ENCODE assay signal across 19 cellular contexts in the genomic region with DNA sequence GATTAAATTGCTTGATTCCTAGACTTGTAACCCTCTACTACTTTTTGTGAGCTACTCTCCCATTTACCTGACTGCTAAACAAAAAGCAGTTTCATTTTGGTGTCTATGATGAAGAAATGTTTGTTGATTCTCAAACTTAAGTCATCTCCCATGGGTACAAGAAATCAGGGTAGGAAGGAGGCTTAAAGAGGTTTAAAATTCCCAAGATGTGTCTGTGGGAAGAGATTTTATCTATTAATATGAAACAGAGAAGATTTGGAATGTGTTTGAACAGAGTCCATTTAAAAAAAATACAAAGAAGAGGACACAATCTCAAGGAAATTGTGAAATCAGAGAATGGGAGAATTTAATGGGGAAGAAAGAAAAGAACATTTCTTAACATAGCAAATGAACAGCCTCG. TPM values are rescaled to one million over a fixed set of nuclear protein-coding genes. Genes with fewer than 3 reads are reported as not detected.
"Had no signal": no experiment of that assay in that cellular context is flagged by ENCODE, and none has a peak within 500 bp of the region (broad histone marks: within the 10 kb centered on the region; RNA-seq: fewer than 3 reads in every experiment).

No MANE protein-coding gene starts in this region.

- H3K27me3 ChIP-seq: sigmoid colon, upper lobe of left lung had no signal

- ATAC-seq: activated CD4-positive, alpha-beta T cell treated with anti-CD3 and anti-CD28 coated beads for 36 hours; activated naive CD4-positive, alpha-beta T cell treated with anti-CD3 and anti-CD28 coated beads, Interleukin-2, amount 50 U/mL, for 72 hours; stimulated activated naive B cell treated with anti-CD40 and anti-IgM and Interleukin-4, amounts not matched to agents 10 μg/mL and 1 μg/mL and 100 μg/mL, for 72 hours; WTC11 had no signal

- H3K36me3 ChIP-seq: left ventricle myocardium inferior, sigmoid colon, thoracic aorta, upper lobe of left lung had no signal

- H3K4me3 ChIP-seq: left ventricle myocardium inferior, sigmoid colon, thoracic aorta, upper lobe of left lung had no signal

- H3K9me3 ChIP-seq: left ventricle myocardium inferior, sigmoid colon, thoracic aorta, upper lobe of left lung had no signal

- H3K27ac ChIP-seq: epithelial cell of prostate, left ventricle myocardium inferior, thoracic aorta, upper lobe of left lung had no signal

- DNase-seq: activated CD4-positive, alpha-beta T cell treated with anti-CD3 and anti-CD28 coated beads for 36 hours; activated CD4-positive, alpha-beta T cell treated with anti-CD3 and anti-CD28 coated beads, Interleukin-2, amount 50 U/mL, for 48 hours; activated gamma-delta T cell; amniotic stem cell; immature natural killer cell; kidney glomerular epithelial cell; left ventricle myocardium inferior; mammary epithelial cell; midbrain; nephron progenitor cell; nucleus accumbens; posterior cingulate gyrus; sigmoid colon; stimulated activated naive B cell treated with anti-CD40 and anti-IgM and Interleukin-4, amounts not matched to agents 10 μg/mL and 1 μg/mL and 100 μg/mL, for 72 hours; upper lobe of left lung had no signal

RNA-seq across cellular contexts. Expression of gene P3H2, which starts 14.8 kb away (rescaled TPM):
- total RNA-seq: activated CD4-positive, alpha-beta T cell treated with anti-CD3 and anti-CD28 coated beads for 36 hours; activated naive CD4-positive, alpha-beta T cell treated with anti-CD3 and anti-CD28 coated beads, Interleukin-2, amount 50 U/mL, for 72 hours had no signal
